24 cellular contexts compared by ENCODE assay signal in the genomic region with DNA sequence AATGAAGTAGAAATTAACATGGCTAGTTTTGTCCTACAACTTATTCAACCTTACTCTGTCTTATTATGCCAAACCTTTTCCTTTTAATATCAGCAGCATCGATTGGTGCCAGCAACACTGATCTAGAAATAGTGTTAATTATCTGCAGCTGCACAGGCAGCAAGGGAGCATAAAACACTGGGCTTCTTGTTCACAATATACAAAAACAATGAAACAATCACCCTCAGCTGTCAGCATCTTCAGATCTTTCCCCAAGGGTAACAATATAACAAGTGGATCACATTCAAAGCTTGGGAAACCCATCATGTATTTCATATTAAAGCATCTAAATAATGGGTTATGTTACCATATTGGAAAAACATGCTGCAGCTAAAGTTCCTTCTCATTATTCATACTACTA.
DNase-seq lines count a peak whose midpoint lies in the region; ATAC-seq and TF ChIP-seq lines count a peak whose summit lies in the region.
"Had no signal": no experiment of that assay in that cellular context is flagged by ENCODE, and none has a peak within 500 bp of the region (broad histone marks: within the 10 kb centered on the region; RNA-seq: fewer than 3 reads in every experiment).

No MANE protein-coding gene starts in this region.

- no peaks in the 10 kb centered on the region for H3K9me3 ChIP-seq in CD8-positive, alpha-beta T cell (ENCODE audit: low read length)
- H3K9me3 ChIP-seq: BLaER1, Caco-2, HAP-1 had no signal

- H3K36me3 Mint-ChIP-seq in CD8-positive, alpha-beta T cell, result no peaks in the 10 kb centered on the region
- H3K36me3 Mint-ChIP-seq: CD4-positive, CD25-positive, alpha-beta regulatory T cell had no signal

- intact Hi-C loops in CD8-positive, alpha-beta T cell (cut with DNase I, micrococcal nuclease), result no loop called here
- intact Hi-C loops in Right ventricle myocardium inferior (cut with DNase I), result no loop called here

- peak overlapping the region; percentile 89 for H3K27ac ChIP-seq in angular gyrus (ENCODE audit: low read depth, low read length)
- no peak overlapping the region for H3K27ac ChIP-seq in CD8-positive, alpha-beta T cell (ENCODE audit: low read depth, low read length)
- H3K27ac ChIP-seq: BLaER1 had no signal

- no peaks in the 10 kb centered on the region for H3K36me3 ChIP-seq in CD8-positive, alpha-beta T cell (ENCODE audit: insufficient read depth, low read length)
- H3K36me3 ChIP-seq: BLaER1, HAP-1 had no signal

- H3K4me1 Mint-ChIP-seq in CD8-positive, alpha-beta T cell (ENCODE audit: low read depth), result no peaks in the 10 kb centered on the region
- H3K4me1 Mint-ChIP-seq: CD4-positive, CD25-positive, alpha-beta regulatory T cell had no signal

- POLR2A ChIA-PET in CD8-positive, alpha-beta T cell (lab: Charles Lee), result no interaction called here

- H3K4me3 Mint-ChIP-seq in CD8-positive, alpha-beta T cell, result no peak overlapping the region
- H3K4me3 Mint-ChIP-seq: CD4-positive, CD25-positive, alpha-beta regulatory T cell; HFFc6 had no signal

- H3K4me1 ChIP-seq in CD8-positive, alpha-beta T cell (ENCODE audit: insufficient read depth, low read length), result no peaks in the 10 kb centered on the region
- H3K4me1 ChIP-seq: BLaER1, HAP-1 had no signal

- DNase-seq in NCI-H1436 (lab: John Stamatoyannopoulos, UW) (peak; percentile 25), NCI-H1436 treated with DMSO at 0.1 percent for 48 hours (lab: John Stamatoyannopoulos, UW) (no peak), globus pallidus (ENCODE audit: low spot score) (peak; percentile 91), putamen (ENCODE audit: low spot score) (peak; percentile 81), NCI-H1092 treated with DMSO at 0.1 percent for 48 hours (lab: John Stamatoyannopoulos, UW) (no peak), Right ventricle myocardium inferior (ENCODE audit: missing footprints) (no peak)
- DNase-seq in CD8-positive, alpha-beta T cell, result no peak
- DNase-seq: 8988T; ACHN; Caco-2; CD4-positive, CD25-positive, alpha-beta regulatory T cell; GOT3; HFFc6; Kasumi-1; NCI-H1694 treated with DMSO at 0.1 percent for 48 hours; NCI-H2081; NCI-H524; RPMI8226; SHP77 had no signal

- CTCF ChIA-PET in CD8-positive, alpha-beta T cell (lab: Charles Lee), result no interaction called here

- H3K27me3 Mint-ChIP-seq in CD8-positive, alpha-beta T cell (ENCODE audit: low read depth), result no peaks in the 10 kb centered on the region
- H3K27me3 Mint-ChIP-seq: CD4-positive, CD25-positive, alpha-beta regulatory T cell had no signal

- no peak for ATAC-seq in CD8-positive, alpha-beta T cell
- no peak for ATAC-seq in Right ventricle myocardium inferior
- ATAC-seq: GM12878, K562 had no signal

- no peaks in the 10 kb centered on the region for H3K9me3 Mint-ChIP-seq in CD8-positive, alpha-beta T cell

- H3K4me3 ChIP-seq in CD8-positive, alpha-beta T cell (ENCODE audit: low read depth, low read length), result no peak overlapping the region
- H3K4me3 ChIP-seq: BLaER1, GM12878, HAP-1, K562 had no signal

- no peaks in the 10 kb centered on the region for H3K27me3 ChIP-seq in CD8-positive, alpha-beta T cell (ENCODE audit: insufficient read depth, low read length)
- H3K27me3 ChIP-seq: BLaER1 had no signal

- no peak for TF ChIP-seq CTCF in CD8-positive, alpha-beta T cell (IDR thresholded peaks at IDR 0.05)

- no peak overlapping the region for H3K27ac Mint-ChIP-seq in CD8-positive, alpha-beta T cell
- H3K27ac Mint-ChIP-seq: CD4-positive, CD25-positive, alpha-beta regulatory T cell; HFFc6 had no signal

Comparison
In these comparisons a context has a peak if more than half of its experiments do, and no peak if none do; other contexts are left out.
1. DNase-seq: peak in NCI-H1436 (single experiment), globus pallidus (single experiment) and putamen (single experiment); none in NCI-H1436 treated with DMSO at 0.1 percent for 48 hours (single experiment), CD8-positive, alpha-beta T cell (0 of 7), NCI-H1092 treated with DMSO at 0.1 percent for 48 hours (single experiment) and Right ventricle myocardium inferior (single experiment).